In the genomic region with DNA sequence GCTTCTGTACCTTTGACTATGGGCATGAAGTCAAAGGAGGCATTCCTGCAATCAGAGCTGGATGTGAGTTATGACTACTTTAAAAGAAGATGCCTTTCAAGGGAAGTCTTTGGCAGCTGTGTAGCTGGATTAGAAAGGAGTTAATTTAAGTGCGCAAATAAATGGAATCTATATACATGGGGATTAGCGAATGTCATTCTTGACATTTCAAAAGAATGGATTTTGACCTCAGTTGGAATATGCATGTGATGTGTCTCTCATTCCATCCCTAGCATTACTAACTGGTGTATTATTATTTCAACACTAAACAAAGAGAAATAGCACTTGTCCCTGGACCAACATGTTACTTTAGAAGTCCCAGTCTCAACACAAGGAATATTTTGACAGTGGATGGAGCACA, we compare ENCODE assay signal across 18 cellular contexts.
"Had no signal": no experiment of that assay in that cellular context is flagged by ENCODE, and none has a peak within 500 bp of the region (broad histone marks: within the 10 kb centered on the region; RNA-seq: fewer than 3 reads in every experiment).

No MANE protein-coding gene starts in this region.

- H3K36me3 ChIP-seq: SJSA1 had no signal

- DNase-seq: KBM-7, NCI-H1092, NCI-H1105 treated with DMSO at 0.1 percent for 48 hours, NCI-H1417 treated with DMSO at 0.1 percent for 48 hours, NCI-H146, NCI-H1694 treated with DMSO at 0.1 percent for 48 hours, NCI-H2029, NCI-H2081 treated with DMSO at 0.1 percent for 48 hours, NCI-H2171, NCI-H226, NCI-H446, NCI-H510A, NCI-H524 treated with DMSO at 0.1 percent for 48 hours, Right ventricle myocardium superior, RPMI8226, SIG-M5 had no signal

- H3K4me1 ChIP-seq: SJSA1 had no signal

- H3K27ac ChIP-seq: SJSA1, SK-N-MC had no signal

- H3K4me3 ChIP-seq: SJSA1, SK-N-MC had no signal

- H3K27me3 ChIP-seq: SJSA1 had no signal

- H3K9me3 ChIP-seq: SJSA1 had no signal
